29 cellular contexts compared by ENCODE assay signal in genomic region chr17:51673066-51673465, GRCh38.
"Had no signal": no experiment of that assay in that cellular context is flagged by ENCODE, and none has a peak within 500 bp of the region (broad histone marks: within the 10 kb centered on the region; RNA-seq: fewer than 3 reads in every experiment).

No MANE protein-coding gene starts in this region.

- H3K4me3 ChIP-seq: dorsolateral prefrontal cortex, esophagus muscularis mucosa, heart right ventricle, lower lobe of right lung, mucosa of descending colon, prostate gland, right atrium auricular region, smooth muscle cell, suprapubic skin, transverse colon, vagina had no signal

- H3K9me3 ChIP-seq: lower lobe of right lung, mucosa of descending colon, prostate gland, right atrium auricular region, suprapubic skin, transverse colon, vagina had no signal

- H3K36me3 ChIP-seq: esophagus muscularis mucosa, heart right ventricle, lower lobe of right lung, prostate gland, right atrium auricular region, suprapubic skin, transverse colon, vagina had no signal

- ATAC-seq: heart right ventricle; left ventricle myocardium superior; lower lobe of right lung; mucosa of descending colon; sciatic nerve; stimulated activated naive CD8-positive, alpha-beta T cell treated with anti-CD3 and anti-CD28 coated beads, Interleukin-15, amount 100 ng/mL, for 72 hours had no signal

- H3K4me1 ChIP-seq: esophagus muscularis mucosa, heart right ventricle, lower lobe of right lung, prostate gland, right atrium auricular region, suprapubic skin, transverse colon, vagina had no signal

- H3K27me3 ChIP-seq: dorsolateral prefrontal cortex, right atrium auricular region, suprapubic skin, transverse colon, vagina had no signal

- H3K27ac ChIP-seq: dorsolateral prefrontal cortex, epithelial cell of prostate, esophagus muscularis mucosa, heart right ventricle, lower lobe of right lung, prostate gland, right atrium auricular region, suprapubic skin, transverse colon, vagina had no signal

- H3K4me2 ChIP-seq: smooth muscle cell had no signal

- FAIRE-seq: colon, islet of Langerhans had no signal

- DNase-seq: dorsolateral prefrontal cortex; effector CD4-positive, alpha-beta T cell; foreskin melanocyte; glutamatergic neuron; heart right ventricle; hippocampal formation; left ventricle myocardium superior; lower lobe of right lung; mucosa of descending colon; naive B cell; nephron progenitor cell; nucleus accumbens; stimulated activated CD4-positive, alpha-beta T cell treated with anti-CD3 and anti-CD28 coated beads, Interleukin-12 subunit alpha, Interleukin-12 subunit beta, amount 100 ng/mL, for 4 hours; stimulated activated CD4-positive, alpha-beta T cell treated with anti-CD3 and anti-CD28 coated beads, Interleukin-1b, Interleukin-23, amount 100 ng/mL, for 48 hours; stimulated activated CD4-positive, alpha-beta T cell treated with anti-CD3 and anti-CD28 coated beads, Interleukin-4, amount 100 ng/mL, for 1 hour; stimulated activated CD8-positive, alpha-beta memory T cell treated with anti-CD3 and anti-CD28 coated beads, Interleukin-4, amount 100 ng/mL, for 48 hours; stimulated activated naive CD4-positive, alpha-beta T cell; stimulated activated naive CD8-positive, alpha-beta T cell treated with anti-CD3 and anti-CD28 coated beads, Interleukin-15, amount 100 ng/mL, for 72 hours; transverse colon had no signal
